In the genomic region with DNA sequence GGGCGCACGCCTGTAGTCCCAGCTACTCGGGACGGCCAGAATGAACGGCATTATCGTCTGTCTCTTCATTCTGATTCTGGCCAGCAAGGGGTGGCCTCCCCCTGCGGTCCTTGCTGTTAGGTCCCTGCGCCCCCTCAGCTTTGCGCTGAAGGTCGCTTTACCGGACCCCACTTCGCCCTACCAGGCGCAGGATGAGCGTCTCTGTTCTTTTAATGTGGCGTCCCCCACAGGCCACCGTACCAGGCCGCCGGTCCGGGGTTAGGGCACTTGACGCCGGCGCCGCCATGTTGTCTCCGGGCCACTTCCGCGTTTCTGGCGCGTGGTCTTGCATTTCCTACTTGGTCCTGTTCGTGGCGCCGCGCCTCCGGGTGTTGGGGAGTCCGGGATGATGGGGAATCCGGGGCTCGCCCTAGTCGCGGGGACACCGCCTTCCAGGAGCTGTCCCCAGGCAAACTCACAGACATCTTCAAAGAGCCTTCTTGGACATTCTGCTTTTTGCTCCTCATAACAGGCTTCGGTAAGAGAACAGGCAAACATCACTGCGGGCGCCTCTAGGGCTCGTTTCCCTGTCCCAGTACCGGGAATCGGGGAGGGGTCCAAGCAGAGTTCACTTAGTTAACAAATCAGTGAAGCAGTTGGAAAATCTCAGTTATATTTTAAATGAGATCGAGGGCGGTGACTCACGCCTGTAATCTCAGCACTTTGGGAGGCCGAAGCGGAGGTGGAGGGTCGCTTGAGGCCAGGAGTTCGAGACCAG, we compare ENCODE assay signal across 8 cellular contexts. TPM values are rescaled to one million over a fixed set of nuclear protein-coding genes. Genes with fewer than 3 reads are reported as not detected.
A peak's percentile ranks its signal among the peaks of the same experiment; 100 is the strongest.
DNase-seq lines count a peak whose midpoint lies in the region; ATAC-seq, FAIRE-seq and TF ChIP-seq lines count a peak whose summit lies in the region.

No MANE protein-coding gene starts in this region.

- H3K27me3 ChIP-seq in pancreas (no peaks in the 10 kb centered on the region), tibial artery (no peaks in the 10 kb centered on the region)

- H3K9me3 ChIP-seq in pancreas (no peaks in the 10 kb centered on the region), tibial artery (no peaks in the 10 kb centered on the region)

- TF ChIP-seq CTCF in GM12872 (IDR thresholded peaks at IDR 0.05; ENCODE audit: insufficient read depth, low read depth, low read length) (peak; percentile 76), pancreas (IDR thresholded peaks at IDR 0.05) (peak; percentile 45 to 59 (median 54)), tibial artery (IDR thresholded peaks at IDR 0.05) (peak; percentile 64 to 74)

- WGBS in pancreas, 2 donors: 2% methylated on average over 52 of the region's 52 CpGs

- ATAC-seq in HG02759 (IDR thresholded peaks at IDR 0.05; ENCODE audit: unreplicated experiment) (peak; percentile 96), Right ventricle myocardium superior (ENCODE audit: poor library complexity) (peak; percentile 99), pancreas (peak; percentile 99 to 100 (median 100))

- H3K27ac ChIP-seq in pancreas (peak overlapping the region in 3 of 4 donors; percentile 60 to 64 (median 62)), tibial artery (peak overlapping the region; percentile 74 to 75)

- FAIRE-seq in pancreas (lab: Jason Lieb, UNC): no peak

- DNase-seq in NCI-H1105 treated with DMSO at 0.1 percent for 48 hours (lab: John Stamatoyannopoulos, UW): peak; percentile 94
- DNase-seq in SKM-1 treated with dmso at 0.1 percent for 144 hours (lab: John Stamatoyannopoulos, UW; ENCODE audit: unreplicated experiment): peak; percentile 88
- DNase-seq in activated naive CD8-positive, alpha-beta T cell treated with anti-CD3 and anti-CD28 coated beads, Interleukin-2, amount 50 U/mL, for 16 hours (ENCODE audit: low read depth, low spot score): peak; percentile 85
- peak; percentile 99 for DNase-seq in Right ventricle myocardium superior
- DNase-seq in pancreas: peak; percentile 91 to 98 (median 95)
- peak; percentile 98 to 99 for DNase-seq in tibial artery

- H3K4me1 ChIP-seq in pancreas (peaks cover 0 to 4% (median 0%) of the 10 kb centered on the region in 3 donors), tibial artery (peaks cover 0 to 19% (median 2%) of the 10 kb centered on the region in 4 donors)

- H3K4me3 ChIP-seq in pancreas (peak overlapping the region; percentile 57 to 63 (median 60)), tibial artery (peak overlapping the region; percentile 57 to 62)

- no peaks in the 10 kb centered on the region for H3K36me3 ChIP-seq in pancreas
- no peaks in the 10 kb centered on the region for H3K36me3 ChIP-seq in tibial artery

- intact Hi-C loops in Right ventricle myocardium superior (cut with DNase I) (no loop called here), pancreas (cut with DNase I) (no loop called here), tibial artery (cut with DNase I; ENCODE audit: low total_unique reads) (loop anchor here (5.0 kb wide), 1 partner anchor 492 kb away; no protein-coding TSS in a partner anchor)

RNA-seq across cellular contexts. Expression of gene NARS1, which starts 8.5 kb away (rescaled TPM):
- 108 TPM for total RNA-seq in Right ventricle myocardium superior
- 10 to 100 TPM; 27.8 to 62.9 (median 42.1) TPM for total RNA-seq in pancreas
- 10 to 100 TPM; 28.9 to 46.7 TPM for polyA plus RNA-seq in pancreas

RNA-seq across cellular contexts. Expression of gene FECH, which starts 43.7 kb away (rescaled TPM):
- total RNA-seq in Right ventricle myocardium superior (34.5 TPM), pancreas (10 to 100 TPM in 3 of 6 donors, 1 to 10 TPM in 3; 7.5 to 14.6 (median 9.6) TPM)
- polyA plus RNA-seq in pancreas: 1 to 10 TPM; 3.4 to 7.5 TPM

Comparison
In these comparisons a context has a peak if more than half of its experiments do, and no peak if none do; other contexts are left out.
1. Peak in every context shown above with its lines: DNase-seq, ATAC-seq, H3K4me3 ChIP-seq and H3K27ac ChIP-seq.